In genomic region chr12:44509471-44509870, GRCh38 we compare ENCODE assay signal across 1 cellular context.
TF ChIP-seq lines count a peak whose summit lies in the region.

No MANE protein-coding gene starts in this region.

TF ChIP-seq in GM23338, 12 proteins besides CTCF, POLR2A, EP300 and RAD21 (continued from another document):
- TF ChIP-seq ZNF331 (CRISPR knock-in tag; IDR thresholded peaks at IDR 0.05; ENCODE audit: low read depth) (no peak), REST (IDR thresholded peaks at IDR 0.05; ENCODE audit: unreplicated experiment) (no peak), NANOG (IDR thresholded peaks at IDR 0.05; ENCODE audit: borderline replicate concordance) (no peak)
- TF ChIP-seq, protein P1, sequence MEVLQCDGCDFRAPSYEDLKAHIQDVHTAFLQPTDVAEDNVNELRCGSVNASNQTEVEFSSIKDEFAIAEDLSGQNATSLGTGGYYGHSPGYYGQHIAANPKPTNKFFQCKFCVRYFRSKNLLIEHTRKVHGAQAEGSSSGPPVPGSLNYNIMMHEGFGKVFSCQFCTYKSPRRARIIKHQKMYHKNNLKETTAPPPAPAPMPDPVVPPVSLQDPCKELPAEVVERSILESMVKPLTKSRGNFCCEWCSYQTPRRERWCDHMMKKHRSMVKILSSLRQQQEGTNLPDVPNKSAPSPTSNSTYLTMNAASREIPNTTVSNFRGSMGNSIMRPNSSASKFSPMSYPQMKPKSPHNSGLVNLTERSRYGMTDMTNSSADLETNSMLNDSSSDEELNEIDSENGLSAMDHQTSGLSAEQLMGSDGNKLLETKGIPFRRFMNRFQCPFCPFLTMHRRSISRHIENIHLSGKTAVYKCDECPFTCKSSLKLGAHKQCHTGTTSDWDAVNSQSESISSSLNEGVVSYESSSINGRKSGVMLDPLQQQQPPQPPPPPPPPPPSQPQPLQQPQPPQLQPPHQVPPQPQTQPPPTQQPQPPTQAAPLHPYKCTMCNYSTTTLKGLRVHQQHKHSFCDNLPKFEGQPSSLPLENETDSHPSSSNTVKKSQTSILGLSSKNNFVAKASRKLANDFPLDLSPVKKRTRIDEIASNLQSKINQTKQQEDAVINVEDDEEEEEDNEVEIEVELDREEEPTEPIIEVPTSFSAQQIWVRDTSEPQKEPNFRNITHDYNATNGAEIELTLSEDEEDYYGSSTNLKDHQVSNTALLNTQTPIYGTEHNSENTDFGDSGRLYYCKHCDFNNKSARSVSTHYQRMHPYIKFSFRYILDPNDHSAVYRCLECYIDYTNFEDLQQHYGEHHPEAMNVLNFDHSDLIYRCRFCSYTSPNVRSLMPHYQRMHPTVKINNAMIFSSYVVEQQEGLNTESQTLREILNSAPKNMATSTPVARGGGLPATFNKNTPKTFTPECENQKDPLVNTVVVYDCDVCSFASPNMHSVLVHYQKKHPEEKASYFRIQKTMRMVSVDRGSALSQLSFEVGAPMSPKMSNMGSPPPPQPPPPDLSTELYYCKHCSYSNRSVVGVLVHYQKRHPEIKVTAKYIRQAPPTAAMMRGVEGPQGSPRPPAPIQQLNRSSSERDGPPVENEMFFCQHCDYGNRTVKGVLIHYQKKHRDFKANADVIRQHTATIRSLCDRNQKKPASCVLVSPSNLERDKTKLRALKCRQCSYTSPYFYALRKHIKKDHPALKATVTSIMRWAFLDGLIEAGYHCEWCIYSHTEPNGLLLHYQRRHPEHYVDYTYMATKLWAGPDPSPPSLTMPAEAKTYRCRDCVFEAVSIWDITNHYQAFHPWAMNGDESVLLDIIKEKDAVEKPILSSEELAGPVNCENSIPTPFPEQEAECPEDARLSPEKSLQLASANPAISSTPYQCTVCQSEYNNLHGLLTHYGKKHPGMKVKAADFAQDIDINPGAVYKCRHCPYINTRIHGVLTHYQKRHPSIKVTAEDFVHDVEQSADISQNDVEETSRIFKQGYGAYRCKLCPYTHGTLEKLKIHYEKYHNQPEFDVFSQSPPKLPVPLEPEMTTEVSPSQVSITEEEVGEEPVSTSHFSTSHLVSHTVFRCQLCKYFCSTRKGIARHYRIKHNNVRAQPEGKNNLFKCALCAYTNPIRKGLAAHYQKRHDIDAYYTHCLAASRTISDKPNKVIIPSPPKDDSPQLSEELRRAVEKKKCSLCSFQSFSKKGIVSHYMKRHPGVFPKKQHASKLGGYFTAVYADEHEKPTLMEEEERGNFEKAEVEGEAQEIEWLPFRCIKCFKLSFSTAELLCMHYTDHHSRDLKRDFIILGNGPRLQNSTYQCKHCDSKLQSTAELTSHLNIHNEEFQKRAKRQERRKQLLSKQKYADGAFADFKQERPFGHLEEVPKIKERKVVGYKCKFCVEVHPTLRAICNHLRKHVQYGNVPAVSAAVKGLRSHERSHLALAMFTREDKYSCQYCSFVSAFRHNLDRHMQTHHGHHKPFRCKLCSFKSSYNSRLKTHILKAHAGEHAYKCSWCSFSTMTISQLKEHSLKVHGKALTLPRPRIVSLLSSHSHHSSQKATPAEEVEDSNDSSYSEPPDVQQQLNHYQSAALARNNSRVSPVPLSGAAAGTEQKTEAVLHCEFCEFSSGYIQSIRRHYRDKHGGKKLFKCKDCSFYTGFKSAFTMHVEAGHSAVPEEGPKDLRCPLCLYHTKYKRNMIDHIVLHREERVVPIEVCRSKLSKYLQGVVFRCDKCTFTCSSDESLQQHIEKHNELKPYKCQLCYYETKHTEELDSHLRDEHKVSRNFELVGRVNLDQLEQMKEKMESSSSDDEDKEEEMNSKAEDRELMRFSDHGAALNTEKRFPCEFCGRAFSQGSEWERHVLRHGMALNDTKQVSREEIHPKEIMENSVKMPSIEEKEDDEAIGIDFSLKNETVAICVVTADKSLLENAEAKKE (CRISPR knock-in tag; IDR thresholded peaks at IDR 0.05) = no peak
